In the genomic region with DNA sequence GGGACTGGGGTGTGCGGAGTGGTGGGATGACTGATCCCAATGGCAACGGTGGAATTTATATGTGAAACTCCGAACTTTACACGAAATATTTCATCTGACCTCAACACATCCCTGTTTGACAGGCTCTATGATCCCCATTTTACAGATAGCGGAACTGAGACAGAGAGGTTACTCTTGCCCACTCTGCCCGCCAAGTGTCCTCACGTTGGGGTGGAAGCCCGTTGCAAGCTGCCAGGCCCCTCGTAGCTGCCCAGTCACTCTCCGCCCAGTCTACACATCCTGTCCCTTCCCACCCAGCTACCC, we compare ENCODE assay signal across 1 cellular context.
TF ChIP-seq lines count a peak whose summit lies in the region.

No MANE protein-coding gene starts in this region.

TF ChIP-seq in endothelial cell of umbilical vein, 7 proteins besides CTCF, POLR2A, EP300 and RAD21:
- TF ChIP-seq, protein P1, sequence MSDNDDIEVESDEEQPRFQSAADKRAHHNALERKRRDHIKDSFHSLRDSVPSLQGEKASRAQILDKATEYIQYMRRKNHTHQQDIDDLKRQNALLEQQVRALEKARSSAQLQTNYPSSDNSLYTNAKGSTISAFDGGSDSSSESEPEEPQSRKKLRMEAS (IDR thresholded peaks at IDR 0.05; ENCODE audit: insufficient read depth, insufficient read length) = no peak
- no peak for TF ChIP-seq EZH2 (IDR thresholded peaks at IDR 0.05; ENCODE audit: borderline replicate concordance, low read depth, low read length, severe bottlenecking)
- no peak for TF ChIP-seq POLR2AphosphoS5 (IDR thresholded peaks at IDR 0.05; ENCODE audit: insufficient read depth, low read depth, low read length)
- TF ChIP-seq FOS (IDR thresholded peaks at IDR 0.05; ENCODE audit: borderline replicate concordance, insufficient read depth, low read length) = no peak
- TF ChIP-seq JUN (IDR thresholded peaks at IDR 0.05; ENCODE audit: borderline replicate concordance, insufficient read depth, insufficient read length, low read depth) = no peak
- TF ChIP-seq MYC (IDR thresholded peaks at IDR 0.05; ENCODE audit: low read depth, low read length) = no peak
- no peak for TF ChIP-seq GATA2 (IDR thresholded peaks at IDR 0.05; ENCODE audit: insufficient read depth, insufficient read length, low read depth, low read length)
TF ChIP-seq in endothelial cell of umbilical vein: peak in this region for 0.
